17 cellular contexts compared by ENCODE assay signal in the genomic region with DNA sequence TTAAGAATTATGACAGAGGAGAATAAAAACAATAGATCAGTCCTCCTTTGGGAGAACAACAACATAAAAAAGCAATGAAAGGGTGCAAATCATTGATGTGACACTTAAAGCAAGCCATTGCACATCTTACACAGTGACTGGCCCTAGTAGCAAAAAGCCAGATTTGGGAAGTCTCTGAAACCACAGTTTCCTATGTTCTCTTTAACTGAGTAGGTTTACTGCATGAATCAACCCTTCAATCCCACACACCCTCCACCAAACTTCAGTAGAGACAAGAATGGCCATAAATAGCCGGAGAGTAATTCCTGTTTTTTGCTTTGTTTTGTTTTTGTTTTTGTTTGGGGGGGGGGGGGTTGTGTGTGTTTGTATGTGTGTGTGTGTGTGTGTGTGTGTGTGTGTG.
"Had no signal": no experiment of that assay in that cellular context is flagged by ENCODE, and none has a peak within 500 bp of the region (broad histone marks: within the 10 kb centered on the region; RNA-seq: fewer than 3 reads in every experiment).

No MANE protein-coding gene starts in this region.

- DNase-seq: activated B cell treated with CpG ODN at 0.5 μM for 24 hours; activated CD4-positive, alpha-beta T cell treated with anti-CD3 and anti-CD28 coated beads, Interleukin-2, amount 10 ng/mL, durations not matched to agents 24 days and 14 days; activated CD8-positive, alpha-beta memory T cell treated with anti-CD3 and anti-CD28 coated beads, Interleukin-2, amount 50 U/mL, for 4 hours; activated CD8-positive, alpha-beta T cell treated with anti-CD3 and anti-CD28 coated beads, Interleukin-2, amount 10 ng/mL, durations not matched to agents 7 days and 5 days; activated effector memory CD4-positive, alpha-beta T cell treated with anti-CD3 and anti-CD28 coated beads, Interleukin-2, amount 50 U/mL, for 16 hours; activated naive CD8-positive, alpha-beta T cell treated with anti-CD3 and anti-CD28 coated beads for 36 hours; activated T-cell treated with anti-CD3 and anti-CD28 coated beads, Interleukin-2, amount 50 U/mL, for 48 hours; central memory CD4-positive, alpha-beta T cell; colonic mucosa; left lung; naive thymus-derived CD4-positive, alpha-beta T cell; sigmoid colon; stimulated activated CD4-positive, alpha-beta T cell treated with anti-CD3 and anti-CD28 coated beads, Interleukin-1b, Interleukin-23, amount 100 ng/mL, for 48 hours had no signal

- H3K4me1 ChIP-seq: colonic mucosa, left lung, parathyroid adenoma, sigmoid colon had no signal

- H3K9me3 ChIP-seq: colonic mucosa, left lung, neutrophil, thoracic aorta had no signal

- H3K27ac ChIP-seq: colonic mucosa, left lung, neutrophil, parathyroid adenoma, sigmoid colon, thoracic aorta had no signal

- ATAC-seq: activated CD8-positive, alpha-beta T cell treated with anti-CD3 and anti-CD28 coated beads, Interleukin-2, amount 10 ng/mL, durations not matched to agents 7 days and 5 days; esophagus mucosa; left lung; naive thymus-derived CD4-positive, alpha-beta T cell had no signal

- H3K4me3 ChIP-seq: colonic mucosa, left lung, sigmoid colon, thoracic aorta had no signal

- H3K9ac ChIP-seq: parathyroid adenoma had no signal

- H3K36me3 ChIP-seq: colonic mucosa, left lung, neutrophil, sigmoid colon, thoracic aorta had no signal

- H3K27me3 ChIP-seq: colonic mucosa, left lung, neutrophil, sigmoid colon had no signal
